Comparison of ENCODE assay signal across 8 cellular contexts in the genomic region with DNA sequence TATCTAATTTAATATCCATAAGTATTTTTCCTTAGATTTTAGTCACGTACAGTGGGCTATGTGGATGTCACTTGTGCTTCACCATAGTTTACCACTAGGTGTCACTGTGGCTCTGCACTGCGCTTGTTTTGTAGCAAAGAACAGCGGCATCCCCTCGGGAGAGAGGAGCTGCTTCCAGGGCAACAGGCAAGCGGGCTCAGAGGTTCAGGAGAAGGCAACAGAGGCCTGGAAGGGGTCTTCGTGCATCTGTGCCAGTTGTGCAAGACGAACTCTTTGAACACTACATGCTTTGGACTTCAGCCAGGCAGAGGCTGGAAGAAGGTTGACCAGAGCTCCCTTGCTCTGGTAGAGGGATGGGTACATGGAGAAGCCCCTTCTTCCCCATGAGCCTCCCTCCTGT. TPM values are rescaled to one million over a fixed set of nuclear protein-coding genes. Genes with fewer than 3 reads are reported as not detected.
DNase-seq lines count a peak whose midpoint lies in the region; ATAC-seq and TF ChIP-seq lines count a peak whose summit lies in the region.

No MANE protein-coding gene starts in this region.

- H3K9me3 ChIP-seq in Karpas-422 (ENCODE audit: low read length) (no peaks in the 10 kb centered on the region), fibroblast of lung (ENCODE audit: control insufficient read depth, insufficient read depth, low read depth, low read length) (no peaks in the 10 kb centered on the region), neural progenitor cell (ENCODE audit: low read depth) (no peaks in the 10 kb centered on the region), suprapubic skin (no peaks in the 10 kb centered on the region)

- DNase-seq in Karpas-422 (peak; percentile 91), RKO (ENCODE audit: low spot score) (peak; percentile 78), fibroblast of lung (ENCODE audit: low read depth in 2 of 2) (peak; percentile 59 to 89), neural progenitor cell (ENCODE audit: low spot score) (peak; percentile 90), suprapubic skin (ENCODE audit: low spot score in 2 of 2) (peak; percentile 86 to 87)
- peak; percentile 77 for DNase-seq in activated T-cell treated with anti-CD3 and anti-CD28 coated beads, Interleukin-2, amount 50 U/mL, for 24 hours

- TF ChIP-seq CTCF in GM12872 (IDR thresholded peaks at IDR 0.05; ENCODE audit: insufficient read depth, low read depth, low read length) (peak; percentile 84), fibroblast of lung (conservative IDR thresholded peaks at IDR 0.05 in 1 of 2, IDR thresholded peaks at IDR 0.05 in 1 of 2; ENCODE audit: low read depth in 1 of 2, low read length in 2 of 2) (peak; percentile 95 to 99), neural progenitor cell (IDR thresholded peaks at IDR 0.05) (peak; percentile 92), suprapubic skin (IDR thresholded peaks at IDR 0.05) (peak; percentile 87 to 94)

- ATAC-seq in GM19035 (IDR thresholded peaks at IDR 0.05; ENCODE audit: unreplicated experiment), result no peak

- no peaks in the 10 kb centered on the region for H3K27me3 ChIP-seq in Karpas-422 (ENCODE audit: low read length)
- H3K27me3 ChIP-seq in fibroblast of lung (ENCODE audit: control insufficient read depth, insufficient read depth, low read length), result no peaks in the 10 kb centered on the region
- no peaks in the 10 kb centered on the region for H3K27me3 ChIP-seq in neural progenitor cell
- no peaks in the 10 kb centered on the region for H3K27me3 ChIP-seq in suprapubic skin

- H3F3A ChIP-seq in neural progenitor cell (ENCODE audit: low read depth), result no peaks in the 10 kb centered on the region

- H4K20me1 ChIP-seq in Karpas-422 (ENCODE audit: insufficient read depth, low read depth, low read length), result no peaks in the 10 kb centered on the region
- no peaks in the 10 kb centered on the region for H4K20me1 ChIP-seq in fibroblast of lung (ENCODE audit: control insufficient read depth, extremely low read depth, insufficient read depth, low read length)
- no peaks in the 10 kb centered on the region for H4K20me1 ChIP-seq in neural progenitor cell (ENCODE audit: low read depth)

- H3K36me3 Mint-ChIP-seq in activated T-cell treated with anti-CD3 and anti-CD28 coated beads, Interleukin-2, amount 50 U/mL, for 24 hours (ENCODE audit: low read depth), result peaks cover 1% of the 10 kb centered on the region
- peaks cover 8% of the 10 kb centered on the region for H3K36me3 Mint-ChIP-seq in neural progenitor cell

- H3K9ac ChIP-seq in Karpas-422 (ENCODE audit: low read length) (no peak overlapping the region), fibroblast of lung (ENCODE audit: insufficient read depth, low read length) (no peak overlapping the region), neural progenitor cell (no peak overlapping the region)

- H3K79me2 ChIP-seq in Karpas-422 (ENCODE audit: low read length), result no peaks in the 10 kb centered on the region
- H3K79me2 ChIP-seq in fibroblast of lung (ENCODE audit: control insufficient read depth, insufficient read depth, low read length), result no peaks in the 10 kb centered on the region
- H3K79me2 ChIP-seq in neural progenitor cell (ENCODE audit: low read depth), result no peaks in the 10 kb centered on the region

- H3K4me3 ChIP-seq in Karpas-422 (ENCODE audit: low read length) (no peak overlapping the region), fibroblast of lung (replicated peaks in 1 of 4; ENCODE audit: control extremely low read depth in 1 of 4, insufficient read depth in 1 of 4, low read depth in 3 of 4, low read length in 4 of 4) (no peak overlapping the region), neural progenitor cell (no peak overlapping the region), suprapubic skin (no peak overlapping the region)

- H3K27ac Mint-ChIP-seq in activated T-cell treated with anti-CD3 and anti-CD28 coated beads, Interleukin-2, amount 50 U/mL, for 24 hours, result no peak overlapping the region
- no peak overlapping the region for H3K27ac Mint-ChIP-seq in neural progenitor cell

- WGBS in suprapubic skin, result under 1% methylated on average over 7 of the region's 7 CpGs

- no peaks in the 10 kb centered on the region for H3K9me2 ChIP-seq in Karpas-422 (replicated peaks; ENCODE audit: insufficient read depth, low read length)

- H3K4me3 Mint-ChIP-seq in activated T-cell treated with anti-CD3 and anti-CD28 coated beads, Interleukin-2, amount 50 U/mL, for 24 hours, result no peak overlapping the region
- no peak overlapping the region for H3K4me3 Mint-ChIP-seq in neural progenitor cell

- TF ChIP-seq EP300 in suprapubic skin (IDR thresholded peaks at IDR 0.05), result no peak

- H3K27me3 Mint-ChIP-seq in activated T-cell treated with anti-CD3 and anti-CD28 coated beads, Interleukin-2, amount 50 U/mL, for 24 hours, result no peaks in the 10 kb centered on the region
- no peaks in the 10 kb centered on the region for H3K27me3 Mint-ChIP-seq in neural progenitor cell (ENCODE audit: insufficient read depth, low read depth)

- H2AFZ ChIP-seq in Karpas-422 (ENCODE audit: low read length) (no peak overlapping the region), fibroblast of lung (ENCODE audit: low read length) (no peak overlapping the region), neural progenitor cell (replicated peaks) (no peak overlapping the region)

- peaks cover 30% of the 10 kb centered on the region for H3K4me1 Mint-ChIP-seq in activated T-cell treated with anti-CD3 and anti-CD28 coated beads, Interleukin-2, amount 50 U/mL, for 24 hours (ENCODE audit: low read depth)
- H3K4me1 Mint-ChIP-seq in neural progenitor cell, result peaks cover 10% of the 10 kb centered on the region

- H3K4me2 ChIP-seq in Karpas-422 (ENCODE audit: low read depth, low read length, poor library complexity, severe bottlenecking), result no peak overlapping the region
- no peak overlapping the region for H3K4me2 ChIP-seq in fibroblast of lung (ENCODE audit: extremely low read depth, insufficient read depth, low read length)
- H3K4me2 ChIP-seq in neural progenitor cell, result no peak overlapping the region

- no peaks in the 10 kb centered on the region for H3K9me3 Mint-ChIP-seq in activated T-cell treated with anti-CD3 and anti-CD28 coated beads, Interleukin-2, amount 50 U/mL, for 24 hours
- no peaks in the 10 kb centered on the region for H3K9me3 Mint-ChIP-seq in neural progenitor cell

- H3K4me1 ChIP-seq in Karpas-422 (ENCODE audit: low read length) (peaks cover 4% of the 10 kb centered on the region; the same call in 1 of the 2 replicates), fibroblast of lung (ENCODE audit: control insufficient read depth, extremely low read depth, insufficient read depth, low read length) (no peaks in the 10 kb centered on the region), neural progenitor cell (peaks cover 5% of the 10 kb centered on the region), suprapubic skin (peaks cover 25% of the 10 kb centered on the region)

- H3K27ac ChIP-seq in Karpas-422 (ENCODE audit: low read length), result no peak overlapping the region
- H3K27ac ChIP-seq in fibroblast of lung (ENCODE audit: insufficient read depth, low read length), result no peak overlapping the region
- H3K27ac ChIP-seq in neural progenitor cell, result no peak overlapping the region
- H3K27ac ChIP-seq in suprapubic skin, result no peak overlapping the region

- no peak for TF ChIP-seq POLR2A in suprapubic skin (IDR thresholded peaks at IDR 0.05)

- H3K36me3 ChIP-seq in Karpas-422 (ENCODE audit: insufficient read depth, low read length) (no peaks in the 10 kb centered on the region), fibroblast of lung (ENCODE audit: control insufficient read depth, insufficient read depth, low read length) (peaks cover 3% of the 10 kb centered on the region), neural progenitor cell (no peaks in the 10 kb centered on the region), suprapubic skin (peaks cover 16% of the 10 kb centered on the region)

RNA-seq across cellular contexts. Expression of a gene that starts 20.6 kb away (rescaled TPM):
- 2.4 and 4.0 TPM in 2 replicates for total RNA-seq in Karpas-422 (2014; rRNA removed; shearing (Covaris generic); ENCODE audit: low replicate concordance)
- total RNA-seq in fibroblast of lung, result 11.6 and 13.7 TPM in 2 replicates
- polyA plus RNA-seq in fibroblast of lung, result 7.6 and 7.8 TPM in 2 replicates
- 9.0 and 10.6 TPM in 2 replicates for polyA plus RNA-seq in fibroblast of lung (2012)
- 56.9 and 59.4 TPM in 2 replicates for polyA minus RNA-seq in fibroblast of lung (ENCODE audit: low replicate concordance)
- total RNA-seq in neural progenitor cell (ENCODE audit: low replicate concordance), result 4.2 and 7.7 TPM in 2 replicates
- 10 to 100 TPM; 36.9 to 87.9 (median 56.4) TPM for total RNA-seq in suprapubic skin

RNA-seq across cellular contexts. Expression of a gene that starts 51.4 kb away (rescaled TPM):
- 6.7 and 13.9 TPM in 2 replicates for total RNA-seq in Karpas-422 (2014; rRNA removed; shearing (Covaris generic); ENCODE audit: low replicate concordance)
- total RNA-seq in fibroblast of lung, result 2.5 and 2.6 TPM in 2 replicates
- polyA plus RNA-seq in fibroblast of lung, result 0.92 and 3.4 TPM in 2 replicates
- 2.0 and 5.2 TPM in 2 replicates for polyA plus RNA-seq in fibroblast of lung (2012)
- 2.3 and 20.0 TPM in 2 replicates for polyA minus RNA-seq in fibroblast of lung (ENCODE audit: low replicate concordance)
- 0.22 TPM in 1 of 2 replicates, not detected in the other for total RNA-seq in neural progenitor cell (ENCODE audit: low replicate concordance)
- 1 to 10 TPM in 3 of 4 donors, under 1 TPM in 1; 0.79 to 6.3 (median 4.0) TPM for total RNA-seq in suprapubic skin
